In the genomic region with DNA sequence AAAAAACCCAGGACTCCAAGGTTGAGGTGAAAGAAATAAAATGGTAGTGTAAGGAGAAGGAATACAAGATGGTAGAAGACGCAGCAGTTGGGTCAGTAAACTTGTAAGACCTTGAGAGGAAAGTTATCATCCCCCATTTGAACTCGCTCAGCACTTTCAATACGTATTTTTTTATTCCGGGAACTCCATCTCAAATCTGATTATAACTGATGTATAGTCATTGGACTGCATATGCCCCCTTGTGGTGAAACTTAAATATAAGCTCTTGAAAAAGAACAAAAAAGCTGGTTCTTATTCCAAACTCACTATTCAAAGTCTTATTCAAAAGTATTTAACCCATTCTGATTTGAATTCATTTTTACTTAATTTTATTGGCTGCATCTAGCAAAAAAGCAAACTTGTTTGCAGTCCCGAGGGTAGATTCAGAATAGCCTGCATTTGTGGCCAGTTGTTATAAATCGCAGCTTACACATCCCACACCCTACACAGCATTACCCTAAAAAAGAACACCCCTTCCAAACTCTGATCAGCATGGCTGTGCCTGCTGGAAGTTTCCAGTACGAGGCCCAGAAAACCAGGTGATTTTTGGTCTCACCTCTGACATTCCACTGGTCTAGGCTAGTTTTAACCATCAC, we compare ENCODE assay signal across 8 cellular contexts.
DNase-seq lines count a peak whose midpoint lies in the region; ATAC-seq lines count a peak whose summit lies in the region.

No MANE protein-coding gene starts in this region.

- peak overlapping the region; percentile 37 for H2AFZ ChIP-seq in mesenchymal stem cell (ENCODE audit: low read depth, low read length)

- H4K8ac ChIP-seq in mesenchymal stem cell (ENCODE audit: low read length): no peak overlapping the region

- 52% methylated on average over 3 of the region's 7 CpGs for WGBS in mesenchymal stem cell

- H3K9me3 Mint-ChIP-seq in CD4-positive, CD25-positive, alpha-beta regulatory T cell: peaks cover 0 to 3% (median 0%) of the 10 kb centered on the region in 7 donors
- no peaks in the 10 kb centered on the region for H3K9me3 Mint-ChIP-seq in activated T-helper 1 cell treated with anti-CD3 and anti-CD28 coated beads, Interleukin-12 subunit alpha, Interleukin-12 subunit beta, Interleukin-2, Interleukin-4 antibody, amounts not matched to agents 30 ng/mL and 10 ng/mL and 1 ng/mL, durations not matched to agents 14 hours and 24 hours and 36 hours

- no peaks in the 10 kb centered on the region for H3K79me1 ChIP-seq in mesenchymal stem cell (replicated peaks; ENCODE audit: low read length, poor library complexity, severe bottlenecking)

- no peak overlapping the region for H3K23ac ChIP-seq in mesenchymal stem cell (ENCODE audit: low read length in 2 of 2)

- H3K4ac ChIP-seq in mesenchymal stem cell (ENCODE audit: low read depth in 1 of 2, low read length in 2 of 2): no peak overlapping the region

- H3K36me3 Mint-ChIP-seq in CD4-positive, CD25-positive, alpha-beta regulatory T cell: no peaks in the 10 kb centered on the region
- H3K36me3 Mint-ChIP-seq in activated T-helper 1 cell treated with anti-CD3 and anti-CD28 coated beads, Interleukin-12 subunit alpha, Interleukin-12 subunit beta, Interleukin-2, Interleukin-4 antibody, amounts not matched to agents 30 ng/mL and 10 ng/mL and 1 ng/mL, durations not matched to agents 14 hours and 24 hours and 36 hours (ENCODE audit: low read depth): no peaks in the 10 kb centered on the region

- no peak overlapping the region for H2BK5ac ChIP-seq in mesenchymal stem cell (ENCODE audit: low read depth, low read length, poor library complexity, severe bottlenecking)

- no peak overlapping the region for H3K27ac Mint-ChIP-seq in CD4-positive, CD25-positive, alpha-beta regulatory T cell
- no peak overlapping the region for H3K27ac Mint-ChIP-seq in activated T-helper 1 cell treated with anti-CD3 and anti-CD28 coated beads, Interleukin-12 subunit alpha, Interleukin-12 subunit beta, Interleukin-2, Interleukin-4 antibody, amounts not matched to agents 30 ng/mL and 10 ng/mL and 1 ng/mL, durations not matched to agents 14 hours and 24 hours and 36 hours

- H3K27ac ChIP-seq in CD4-positive, CD25-positive, alpha-beta regulatory T cell (ENCODE audit: insufficient read depth, low read length, poor library complexity, severe bottlenecking): no peak overlapping the region
- no peak overlapping the region for H3K27ac ChIP-seq in mesenchymal stem cell (ENCODE audit: low read length, poor library complexity, severe bottlenecking)

- H3K9ac ChIP-seq in mesenchymal stem cell (ENCODE audit: low read length): peak overlapping the region; percentile 63

- H3K9me3 ChIP-seq in CD4-positive, CD25-positive, alpha-beta regulatory T cell (ENCODE audit: control insufficient read depth in 2 of 2, low read length in 2 of 2): no peaks in the 10 kb centered on the region
- no peaks in the 10 kb centered on the region for H3K9me3 ChIP-seq in mesenchymal stem cell (ENCODE audit: control insufficient read depth, low read length)

- H3K4me1 Mint-ChIP-seq in CD4-positive, CD25-positive, alpha-beta regulatory T cell: peaks cover 0 to 6% (median 3%) of the 10 kb centered on the region in 4 donors
- peaks cover 30% of the 10 kb centered on the region for H3K4me1 Mint-ChIP-seq in activated T-helper 1 cell treated with anti-CD3 and anti-CD28 coated beads, Interleukin-12 subunit alpha, Interleukin-12 subunit beta, Interleukin-2, Interleukin-4 antibody, amounts not matched to agents 30 ng/mL and 10 ng/mL and 1 ng/mL, durations not matched to agents 14 hours and 24 hours and 36 hours (ENCODE audit: low read depth)

- H3K18ac ChIP-seq in mesenchymal stem cell (ENCODE audit: low read depth in 1 of 2, low read length in 2 of 2): no peak overlapping the region

- H2AK5ac ChIP-seq in mesenchymal stem cell (ENCODE audit: low read length, severe bottlenecking): no peak overlapping the region

- peak overlapping the region in 2 of 4 donors; percentile 5 to 61 for H3K4me3 Mint-ChIP-seq in CD4-positive, CD25-positive, alpha-beta regulatory T cell
- H3K4me3 Mint-ChIP-seq in activated T-helper 1 cell treated with anti-CD3 and anti-CD28 coated beads, Interleukin-12 subunit alpha, Interleukin-12 subunit beta, Interleukin-2, Interleukin-4 antibody, amounts not matched to agents 30 ng/mL and 10 ng/mL and 1 ng/mL, durations not matched to agents 14 hours and 24 hours and 36 hours: no peak overlapping the region

- no peak overlapping the region for H4K91ac ChIP-seq in mesenchymal stem cell (ENCODE audit: low read length)

- peaks cover 46% of the 10 kb centered on the region for H3K27me3 Mint-ChIP-seq in CD4-positive, CD25-positive, alpha-beta regulatory T cell
- H3K27me3 Mint-ChIP-seq in activated T-helper 1 cell treated with anti-CD3 and anti-CD28 coated beads, Interleukin-12 subunit alpha, Interleukin-12 subunit beta, Interleukin-2, Interleukin-4 antibody, amounts not matched to agents 30 ng/mL and 10 ng/mL and 1 ng/mL, durations not matched to agents 14 hours and 24 hours and 36 hours (ENCODE audit: insufficient read depth): peaks cover 67% of the 10 kb centered on the region

- peak; percentile 52 to 58 for ATAC-seq in CD4-positive, CD25-positive, alpha-beta regulatory T cell (ENCODE audit: low read depth in 2 of 2)
- ATAC-seq in GM21717 (IDR thresholded peaks at IDR 0.05; ENCODE audit: unreplicated experiment): no peak

- no peaks in the 10 kb centered on the region for H3K36me3 ChIP-seq in CD4-positive, CD25-positive, alpha-beta regulatory T cell (ENCODE audit: control insufficient read depth, insufficient read depth, low read length)
- H3K36me3 ChIP-seq in H7 (replicated peaks; ENCODE audit: control insufficient read depth, insufficient read depth, low read length) (no peaks in the 10 kb centered on the region), mesenchymal stem cell (ENCODE audit: control insufficient read depth in 1 of 2, insufficient read depth in 2 of 2, low read depth in 1 of 2, low read length in 2 of 2) (no peaks in the 10 kb centered on the region)

- no peak overlapping the region for H2BK15ac ChIP-seq in mesenchymal stem cell (ENCODE audit: low read depth, poor library complexity, severe bottlenecking)

- no peak overlapping the region for H3K4me2 ChIP-seq in mesenchymal stem cell (ENCODE audit: low read length, poor library complexity, severe bottlenecking)

- peak in 2 of 3 donors; percentile 64 to 72 for DNase-seq in CD4-positive, CD25-positive, alpha-beta regulatory T cell
- DNase-seq in H7: peak; percentile 41
- DNase-seq in OCI-M1 (lab: John Stamatoyannopoulos, UW): peak; percentile 82
- peak; percentile 87 for DNase-seq in dedifferentiated amniotic fluid mesenchymal stem cell (ENCODE audit: extremely low spot score)
- DNase-seq in mesenchymal stem cell: peak; percentile 67
- no peak for DNase-seq in T1000 (lab: John Stamatoyannopoulos, UW)
- no peak for DNase-seq in activated T-helper 1 cell treated with anti-CD3 and anti-CD28 coated beads, Interleukin-12 subunit alpha, Interleukin-12 subunit beta, Interleukin-2, Interleukin-4 antibody, amounts not matched to agents 30 ng/mL and 10 ng/mL and 1 ng/mL, durations not matched to agents 14 hours and 24 hours and 36 hours (ENCODE audit: low spot score)

- H2BK12ac ChIP-seq in mesenchymal stem cell (ENCODE audit: low read length in 2 of 2): no peak overlapping the region

- H2BK120ac ChIP-seq in mesenchymal stem cell (ENCODE audit: low read depth, low read length): no peak overlapping the region

- H3K27me3 ChIP-seq in CD4-positive, CD25-positive, alpha-beta regulatory T cell (ENCODE audit: control insufficient read depth, insufficient read depth, low read length): peaks cover 32% of the 10 kb centered on the region
- H3K27me3 ChIP-seq in H7 (ENCODE audit: control insufficient read depth, insufficient read depth, low read length): no peaks in the 10 kb centered on the region
- peaks cover 0 to 39% of the 10 kb centered on the region in 2 experiments for H3K27me3 ChIP-seq in mesenchymal stem cell (ENCODE audit: control insufficient read depth in 1 of 2, insufficient read depth in 1 of 2, low read length in 2 of 2)

- H3K4me1 ChIP-seq in CD4-positive, CD25-positive, alpha-beta regulatory T cell (ENCODE audit: control insufficient read depth, insufficient read depth, low read length, poor library complexity, severe bottlenecking): no peaks in the 10 kb centered on the region
- no peaks in the 10 kb centered on the region for H3K4me1 ChIP-seq in mesenchymal stem cell (ENCODE audit: control insufficient read depth, insufficient read depth, low read depth, low read length)

- peak overlapping the region; percentile 68 for H3K4me3 ChIP-seq in CD4-positive, CD25-positive, alpha-beta regulatory T cell (ENCODE audit: low read depth, low read length)
- H3K4me3 ChIP-seq in H7 (ENCODE audit: insufficient read depth, low read depth, low read length) (no peak overlapping the region), mesenchymal stem cell (ENCODE audit: insufficient read depth in 1 of 2, low read depth in 1 of 2, low read length in 2 of 2) (peak overlapping the region in 1 of 2 experiments; percentile 42)

- intact Hi-C loops in activated T-helper 1 cell treated with anti-CD3 and anti-CD28 coated beads, Interleukin-12 subunit alpha, Interleukin-12 subunit beta, Interleukin-2, Interleukin-4 antibody, amounts not matched to agents 30 ng/mL and 10 ng/mL and 1 ng/mL, durations not matched to agents 14 hours and 24 hours and 36 hours (cut with micrococcal nuclease): loop anchor here (1.0 to 5.0 kb wide), 6 partner anchors 22 to 625 kb away; a partner anchor contains a TSS

- H3K14ac ChIP-seq in mesenchymal stem cell (ENCODE audit: low read length in 2 of 2): no peak overlapping the region

Comparison
In these comparisons a context has a peak if more than half of its experiments do, and no peak if none do; other contexts are left out.
1. DNase-seq: peak in CD4-positive, CD25-positive, alpha-beta regulatory T cell (2 of 3), H7 (single experiment), OCI-M1 (single experiment), dedifferentiated amniotic fluid mesenchymal stem cell (single experiment) and mesenchymal stem cell (single experiment); none in T1000 (single experiment) and activated T-helper 1 cell treated with anti-CD3 and anti-CD28 coated beads, Interleukin-12 subunit alpha, Interleukin-12 subunit beta, Interleukin-2, Interleukin-4 antibody, amounts not matched to agents 30 ng/mL and 10 ng/mL and 1 ng/mL, durations not matched to agents 14 hours and 24 hours and 36 hours (single experiment).